In genomic region chr1:3423245-3423829, GRCh38 we compare ENCODE assay signal across 17 cellular contexts. TPM values are rescaled to one million over a fixed set of nuclear protein-coding genes. Genes with fewer than 3 reads are reported as not detected.
A peak's percentile ranks its signal among the peaks of the same experiment; 100 is the strongest.
DNase-seq lines count a peak whose midpoint lies in the region; ATAC-seq and TF ChIP-seq lines count a peak whose summit lies in the region.
"Had no signal": no experiment of that assay in that cellular context is flagged by ENCODE, and none has a peak within 500 bp of the region (broad histone marks: within the 10 kb centered on the region; RNA-seq: fewer than 3 reads in every experiment).

No MANE protein-coding gene starts in this region.

- H3K4me3 Mint-ChIP-seq in activated T-helper 17 cell treated with anti-CD3 and anti-CD28 coated beads, Interleukin-2, amount 50 U/mL, for 72 hours: no peak overlapping the region

- DNase-seq in Right ventricle myocardium inferior (ENCODE audit: missing footprints): peak; percentile 91
- DNase-seq in lower lobe of right lung: peak; percentile 84
- no peak for DNase-seq in suprapubic skin (ENCODE audit: low spot score in 2 of 2)
- no peak for DNase-seq in DMS153 treated with DMSO at 0.1 percent for 48 hours (lab: John Stamatoyannopoulos, UW; ENCODE audit: unreplicated experiment)
- no peak for DNase-seq in DMS 273 treated with DMSO at 0.1 percent for 48 hours (lab: John Stamatoyannopoulos, UW)
- no peak for DNase-seq in islet precursor cell
- DNase-seq: DMS79 treated with DMSO at 0.1 percent for 48 hours, Kasumi-1, kidney glomerular epithelial cell, NCI-H146, NCI-H446 treated with DMSO at 0.1 percent for 48 hours, T-helper 1 cell had no signal

- TF ChIP-seq EP300 in suprapubic skin (IDR thresholded peaks at IDR 0.05): no peak

- ATAC-seq in activated T-helper 17 cell treated with anti-CD3 and anti-CD28 coated beads, Interleukin-2, amount 50 U/mL, for 72 hours (replicated peaks): peak; percentile 14
- ATAC-seq in Right ventricle myocardium inferior: peak; percentile 92
- ATAC-seq in lower lobe of right lung: peak; percentile 83
- ATAC-seq in GM18502 (IDR thresholded peaks at IDR 0.05; ENCODE audit: poor library complexity, unreplicated experiment): no peak
- ATAC-seq: activated CD4-positive, CD25-positive, alpha-beta regulatory T cell treated with anti-CD3 and anti-CD28 coated beads, Interleukin-2, amount 50 U/mL, for 24 hours; Panc1 had no signal

- H3K9me3 ChIP-seq in lower lobe of right lung (no peaks in the 10 kb centered on the region), suprapubic skin (no peaks in the 10 kb centered on the region)

- no peak for TF ChIP-seq POLR2A in suprapubic skin (IDR thresholded peaks at IDR 0.05)

- peaks cover 10% of the 10 kb centered on the region for H3K27me3 Mint-ChIP-seq in activated T-helper 17 cell treated with anti-CD3 and anti-CD28 coated beads, Interleukin-2, amount 50 U/mL, for 72 hours

- no peak overlapping the region for H3K27ac ChIP-seq in lower lobe of right lung
- H3K27ac ChIP-seq in suprapubic skin: peak overlapping the region; percentile 26
- H3K27ac ChIP-seq: HL-60 had no signal

- H3K36me3 ChIP-seq in lower lobe of right lung (no peaks in the 10 kb centered on the region), suprapubic skin (no peaks in the 10 kb centered on the region)

- peaks cover 4% of the 10 kb centered on the region for H3K27me3 ChIP-seq in lower lobe of right lung (ENCODE audit: low read depth)
- peaks cover 45% of the 10 kb centered on the region for H3K27me3 ChIP-seq in suprapubic skin

- H3K4me3 ChIP-seq in lower lobe of right lung (no peak overlapping the region), suprapubic skin (no peak overlapping the region)

- H3K4me1 ChIP-seq in lower lobe of right lung: peaks cover 11% of the 10 kb centered on the region
- H3K4me1 ChIP-seq in suprapubic skin: peaks cover 22% of the 10 kb centered on the region

- H3K36me3 Mint-ChIP-seq in activated T-helper 17 cell treated with anti-CD3 and anti-CD28 coated beads, Interleukin-2, amount 50 U/mL, for 72 hours (ENCODE audit: low read depth): no peaks in the 10 kb centered on the region

- TF ChIP-seq CTCF in lower lobe of right lung (IDR thresholded peaks at IDR 0.05) (no peak), suprapubic skin (IDR thresholded peaks at IDR 0.05) (no peak)

- 50% methylated on average over 1 of the region's 23 CpGs for WGBS in suprapubic skin

- no peaks in the 10 kb centered on the region for H3K4me1 Mint-ChIP-seq in activated T-helper 17 cell treated with anti-CD3 and anti-CD28 coated beads, Interleukin-2, amount 50 U/mL, for 72 hours

- H3K27ac Mint-ChIP-seq in activated T-helper 17 cell treated with anti-CD3 and anti-CD28 coated beads, Interleukin-2, amount 50 U/mL, for 72 hours: no peak overlapping the region

- no peaks in the 10 kb centered on the region for H3K9me3 Mint-ChIP-seq in activated T-helper 17 cell treated with anti-CD3 and anti-CD28 coated beads, Interleukin-2, amount 50 U/mL, for 72 hours

- intact Hi-C loops in Right ventricle myocardium inferior (cut with DNase I) (loop anchor here (1.0 to 10.0 kb wide), 4 partner anchors 73 to 1009 kb away; partner anchors contain the start of gene PEX10), lower lobe of right lung (cut with DNase I) (no loop called here)

RNA-seq across cellular contexts. Expression of gene ARHGEF16, which starts 31.1 kb away (rescaled TPM):
- under 1 TPM in 1 of 2 donors, not detected in 1; 0.16 TPM for total RNA-seq in activated T-helper 17 cell treated with anti-CD3 and anti-CD28 coated beads, Interleukin-2, amount 50 U/mL, for 72 hours
- total RNA-seq in Right ventricle myocardium inferior: 1.4 TPM
- total RNA-seq in lower lobe of right lung: 10.6 TPM
- total RNA-seq in suprapubic skin: 10 to 100 TPM in 1 of 4 donors, 1 to 10 TPM in 3; 5.9 to 13.6 (median 8.4) TPM

Comparison
In these comparisons a context has a peak if more than half of its experiments do, and no peak if none do; other contexts are left out.
1. DNase-seq: peak in Right ventricle myocardium inferior (single experiment) and lower lobe of right lung (single experiment); none in suprapubic skin (0 of 2), DMS153 treated with DMSO at 0.1 percent for 48 hours (single experiment), DMS 273 treated with DMSO at 0.1 percent for 48 hours (single experiment) and islet precursor cell (single experiment).